In genomic region chr7:24435002-24435401, GRCh38 we compare ENCODE assay signal across 16 cellular contexts.
"Had no signal": no experiment of that assay in that cellular context is flagged by ENCODE, and none has a peak within 500 bp of the region (broad histone marks: within the 10 kb centered on the region; RNA-seq: fewer than 3 reads in every experiment).

No MANE protein-coding gene starts in this region.

- H3K36me3 ChIP-seq: brain microvascular endothelial cell, right lobe of liver, tibial artery, uterus had no signal

- H3K9me3 ChIP-seq: psoas muscle, right lobe of liver, tibial artery, uterus had no signal

- H3K27me3 ChIP-seq: brain microvascular endothelial cell, right lobe of liver, tibial artery, uterus had no signal

- DNase-seq: activated CD4-positive, alpha-beta memory T cell treated with anti-CD3 and anti-CD28 coated beads, Interleukin-2, amount 10 ng/mL, durations not matched to agents 7 days and 5 days; activated CD4-positive, alpha-beta T cell treated with anti-CD3 and anti-CD28 coated beads for 36 hours; activated gamma-delta T cell treated with Interleukin-2 at 50 U/mL for 16 hours; activated naive CD8-positive, alpha-beta T cell treated with anti-CD3 and anti-CD28 coated beads for 36 hours; activated T-cell treated with anti-CD3 and anti-CD28 coated beads, Interleukin-2, amount 50 U/mL, for 48 hours; brain microvascular endothelial cell; cerebellar nuclear complex; hypothalamus; kidney; left ventricle myocardium superior; mesenchymal stem cell; psoas muscle; right lobe of liver; tibial artery; uterus had no signal

- H3K27ac ChIP-seq: brain microvascular endothelial cell, psoas muscle, right lobe of liver, tibial artery, uterus had no signal

- FAIRE-seq: kidney had no signal

- H3K4me3 ChIP-seq: psoas muscle, right lobe of liver, tibial artery, uterus had no signal

- H3K4me1 ChIP-seq: right lobe of liver, tibial artery, uterus had no signal

- ATAC-seq: activated CD4-positive, alpha-beta T cell treated with anti-CD3 and anti-CD28 coated beads for 36 hours; left ventricle myocardium superior; psoas muscle; right lobe of liver; stimulated activated effector memory CD8-positive, alpha-beta T cell treated with anti-CD3 and anti-CD28 coated beads, Interleukin-12 subunit alpha, Interleukin-12 subunit beta, amount 100 ng/mL, for 72 hours had no signal
